In genomic region chr9:33049680-33050361, GRCh38 we compare ENCODE assay signal across 9 cellular contexts. TPM values are rescaled to one million over a fixed set of nuclear protein-coding genes. Genes with fewer than 3 reads are reported as not detected.
A peak's percentile ranks its signal among the peaks of the same experiment; 100 is the strongest.
DNase-seq lines count a peak whose midpoint lies in the region; ATAC-seq and TF ChIP-seq lines count a peak whose summit lies in the region.
"Had no signal": no experiment of that assay in that cellular context is flagged by ENCODE, and none has a peak within 500 bp of the region (broad histone marks: within the 10 kb centered on the region; RNA-seq: fewer than 3 reads in every experiment).

No MANE protein-coding gene starts in this region.

- H3K27me3 Mint-ChIP-seq in activated B cell treated with CpG ODN at 0.5 μM for 24 hours, result no peaks in the 10 kb centered on the region

- H3K36me3 Mint-ChIP-seq in activated B cell treated with CpG ODN at 0.5 μM for 24 hours (ENCODE audit: low read depth), result peaks cover 76% of the 10 kb centered on the region

- peaks cover 4% of the 10 kb centered on the region for H3K9me3 Mint-ChIP-seq in activated B cell treated with CpG ODN at 0.5 μM for 24 hours

- DNase-seq in activated B cell treated with CpG ODN at 0.5 μM for 24 hours (no peak), dedifferentiated amniotic fluid mesenchymal stem cell (ENCODE audit: extremely low spot score) (no peak), NCI-H774 (lab: John Stamatoyannopoulos, UW) (no peak), GDM1 (lab: John Stamatoyannopoulos, UW) (no peak), COLO829 (ENCODE audit: low spot score) (no peak)
- DNase-seq: NCI-H748 treated with DMSO at 0.1 percent for 48 hours had no signal

- POLR2A ChIA-PET in activated B cell treated with CpG ODN at 0.5 μM for 24 hours (lab: Charles Lee), result no interaction called here

- no peak for TF ChIP-seq CTCF in activated B cell treated with CpG ODN at 0.5 μM for 24 hours (IDR thresholded peaks at IDR 0.05)

- H3K4me1 Mint-ChIP-seq in activated B cell treated with CpG ODN at 0.5 μM for 24 hours, result peaks cover 14% of the 10 kb centered on the region

- ATAC-seq in GM18499 (IDR thresholded peaks at IDR 0.05; ENCODE audit: insufficient read depth, unreplicated experiment) (peak; percentile 92), GM19395 (IDR thresholded peaks at IDR 0.05; ENCODE audit: unreplicated experiment) (peak; percentile 91), HG02885 (IDR thresholded peaks at IDR 0.05; ENCODE audit: poor library complexity, unreplicated experiment) (peak; percentile 80), activated B cell treated with CpG ODN at 0.5 μM for 24 hours (ENCODE audit: low read depth) (no peak)

- H3K4me3 Mint-ChIP-seq in activated B cell treated with CpG ODN at 0.5 μM for 24 hours, result no peak overlapping the region

- intact Hi-C loops in activated B cell treated with CpG ODN at 0.5 μM for 24 hours (cut with micrococcal nuclease), result no loop called here

- CTCF ChIA-PET in activated B cell treated with CpG ODN at 0.5 μM for 24 hours (lab: Charles Lee), result no interaction called here

- peak overlapping the region; percentile 12 for H3K27ac Mint-ChIP-seq in activated B cell treated with CpG ODN at 0.5 μM for 24 hours

RNA-seq across cellular contexts. Expression of gene DNAJA1, which starts 24.7 kb away (rescaled TPM):
- total RNA-seq in activated B cell treated with CpG ODN at 0.5 μM for 24 hours, result 107 and 117 TPM in 2 replicates

RNA-seq across cellular contexts. Expression of gene SMU1, which starts 26.7 kb away (rescaled TPM):
- total RNA-seq in activated B cell treated with CpG ODN at 0.5 μM for 24 hours, result 26.8 and 28.1 TPM in 2 replicates

RNA-seq across cellular contexts. Expression of gene APTX, which starts 48.4 kb away (rescaled TPM):
- total RNA-seq in activated B cell treated with CpG ODN at 0.5 μM for 24 hours, result 27.4 and 29.7 TPM in 2 replicates
